ENCODE assay signal across 25 cellular contexts in genomic region chr7:46636022-46636421, GRCh38.
A peak's percentile ranks its signal among the peaks of the same experiment; 100 is the strongest.
DNase-seq lines count a peak whose midpoint lies in the region; ATAC-seq, FAIRE-seq and TF ChIP-seq lines count a peak whose summit lies in the region.
"Had no signal": no experiment of that assay in that cellular context is flagged by ENCODE, and none has a peak within 500 bp of the region (broad histone marks: within the 10 kb centered on the region; RNA-seq: fewer than 3 reads in every experiment).

No MANE protein-coding gene starts in this region.

- peaks cover 8% of the 10 kb centered on the region for H3K27me3 Mint-ChIP-seq in GM23338 (ENCODE audit: insufficient read depth, low read depth, poor library complexity)
- no peaks in the 10 kb centered on the region for H3K27me3 Mint-ChIP-seq in activated T-helper 17 cell treated with anti-CD3 and anti-CD28 coated beads, Interleukin-2, amount 50 U/mL, for 72 hours
- H3K27me3 Mint-ChIP-seq: CD4-positive, alpha-beta T cell had no signal

- no peaks in the 10 kb centered on the region for H3K9me3 Mint-ChIP-seq in GM23338
- peaks cover 9% of the 10 kb centered on the region for H3K9me3 Mint-ChIP-seq in activated T-helper 17 cell treated with anti-CD3 and anti-CD28 coated beads, Interleukin-2, amount 50 U/mL, for 72 hours

- no peak for TF ChIP-seq CTCF in GM23338 (conservative IDR thresholded peaks at IDR 0.05; ENCODE audit: low read depth in 2 of 2)
- TF ChIP-seq CTCF in bronchial epithelial cell (IDR thresholded peaks at IDR 0.05; ENCODE audit: insufficient read depth, low read length, severe bottlenecking): no peak
- no peak for TF ChIP-seq CTCF in smooth muscle cell (IDR thresholded peaks at IDR 0.05; ENCODE audit: borderline replicate concordance, insufficient read depth, poor library complexity, severe bottlenecking)

- H3K27ac ChIP-seq in GM23338 (ENCODE audit: low read depth) (no peak overlapping the region), mesenchymal stem cell (ENCODE audit: low read length, poor library complexity, severe bottlenecking) (no peak overlapping the region), smooth muscle cell (ENCODE audit: low read depth) (no peak overlapping the region)
- H3K27ac ChIP-seq: BLaER1 treated with 17β-estradiol and CSF1 and Interleukin-3, amounts not matched to agents 10 nM and 100 nM had no signal

- 9% methylated on average over 3 of the region's 3 CpGs for WGBS in mesenchymal stem cell
- 63% methylated on average over 3 of the region's 3 CpGs for WGBS in smooth muscle cell (ENCODE audit: low lambda C conversion rate)

- H2AFZ ChIP-seq in GM23338 (0 out of 2 replicates have a peak overlapping the region, but pooled peaks have one; percentile 23), mesenchymal stem cell (ENCODE audit: low read depth, low read length) (no peak overlapping the region), smooth muscle cell (ENCODE audit: low read depth) (peak overlapping the region; percentile 20)

- H4K8ac ChIP-seq in mesenchymal stem cell (ENCODE audit: low read length): peak overlapping the region; percentile 80

- no peak overlapping the region for H4K91ac ChIP-seq in mesenchymal stem cell (ENCODE audit: low read length)

- H3K9me2 ChIP-seq in GM23338 (ENCODE audit: insufficient read depth): peaks cover 16% of the 10 kb centered on the region; the same call in 1 of the 2 replicates

- H3K27me3 ChIP-seq in GM23338 (ENCODE audit: insufficient read depth) (no peaks in the 10 kb centered on the region), bronchial epithelial cell (ENCODE audit: control insufficient read depth, insufficient read depth, low read length) (no peaks in the 10 kb centered on the region), mesenchymal stem cell (ENCODE audit: control insufficient read depth in 1 of 2, insufficient read depth in 1 of 2, low read length in 2 of 2) (no peaks in the 10 kb centered on the region), smooth muscle cell (ENCODE audit: low read depth) (no peaks in the 10 kb centered on the region)
- H3K27me3 ChIP-seq: BE2C; BLaER1 treated with 17β-estradiol and CSF1 and Interleukin-3, amounts not matched to agents 10 nM and 100 nM had no signal

- no peak overlapping the region for H3K4ac ChIP-seq in mesenchymal stem cell (ENCODE audit: low read depth in 1 of 2, low read length in 2 of 2)

- H3K4me3 Mint-ChIP-seq in GM23338: no peak overlapping the region
- H3K4me3 Mint-ChIP-seq in activated T-helper 17 cell treated with anti-CD3 and anti-CD28 coated beads, Interleukin-2, amount 50 U/mL, for 72 hours: no peak overlapping the region
- H3K4me3 Mint-ChIP-seq: CD14-positive monocyte; CD4-positive, alpha-beta T cell; CD8-positive, alpha-beta memory T cell had no signal

- H2BK12ac ChIP-seq in mesenchymal stem cell (ENCODE audit: low read length in 2 of 2): peak overlapping the region; percentile 53 to 91

- H3K4me3 ChIP-seq in GM23338 (no peak overlapping the region), bronchial epithelial cell (ENCODE audit: low read depth, low read length) (no peak overlapping the region), mesenchymal stem cell (ENCODE audit: insufficient read depth in 1 of 2, low read depth in 1 of 2, low read length in 2 of 2) (no peak overlapping the region), smooth muscle cell (no peak overlapping the region)
- H3K4me3 ChIP-seq: A549; BLaER1 treated with 17β-estradiol and CSF1 and Interleukin-3, amounts not matched to agents 10 nM and 100 nM had no signal

- peak overlapping the region; percentile 4 for H2BK15ac ChIP-seq in mesenchymal stem cell (ENCODE audit: low read depth, poor library complexity, severe bottlenecking)

- no peak overlapping the region for H3K9ac ChIP-seq in mesenchymal stem cell (ENCODE audit: low read length)
- no peak overlapping the region for H3K9ac ChIP-seq in smooth muscle cell (ENCODE audit: low read depth)
- H3K9ac ChIP-seq: BLaER1 treated with 17β-estradiol and CSF1 and Interleukin-3, amounts not matched to agents 10 nM and 100 nM had no signal

- H3K4me1 Mint-ChIP-seq in GM23338: no peaks in the 10 kb centered on the region; the same call in 2 of the 3 replicates
- no peaks in the 10 kb centered on the region for H3K4me1 Mint-ChIP-seq in activated T-helper 17 cell treated with anti-CD3 and anti-CD28 coated beads, Interleukin-2, amount 50 U/mL, for 72 hours
- H3K4me1 Mint-ChIP-seq: CD14-positive monocyte; CD8-positive, alpha-beta memory T cell had no signal

- H3K18ac ChIP-seq in mesenchymal stem cell (ENCODE audit: low read depth in 1 of 2, low read length in 2 of 2): peak overlapping the region; percentile 37 to 55

- peak overlapping the region; percentile 50 for H2BK120ac ChIP-seq in mesenchymal stem cell (ENCODE audit: low read depth, low read length)

- no peaks in the 10 kb centered on the region for H3K36me3 Mint-ChIP-seq in GM23338 (ENCODE audit: low read depth)
- no peaks in the 10 kb centered on the region for H3K36me3 Mint-ChIP-seq in activated T-helper 17 cell treated with anti-CD3 and anti-CD28 coated beads, Interleukin-2, amount 50 U/mL, for 72 hours (ENCODE audit: low read depth)
- H3K36me3 Mint-ChIP-seq: CD14-positive monocyte; CD8-positive, alpha-beta memory T cell had no signal

- DNase-seq in GM23338 (ENCODE audit: low spot score) (no peak), bronchial epithelial cell (ENCODE audit: low read depth) (no peak), mesenchymal stem cell (no peak), smooth muscle cell (lab: John Stamatoyannopoulos, UW; ENCODE audit: unreplicated experiment) (no peak)
- no peak for DNase-seq in activated CD8-positive, alpha-beta memory T cell treated with anti-CD3 and anti-CD28 coated beads for 24 hours
- DNase-seq: 8988T; ACHN; AML-193; BE2C; CD4-positive, alpha-beta T cell; CD8-positive, alpha-beta memory T cell; DMS 273 treated with DMSO at 0.1 percent for 48 hours; DMS79; EL; GDM1; GOT3; H7; HCEC 1CT had no signal

- H2AK5ac ChIP-seq in mesenchymal stem cell (ENCODE audit: low read length, severe bottlenecking): no peak overlapping the region

- H3K4me2 ChIP-seq in GM23338 (no peak overlapping the region), mesenchymal stem cell (ENCODE audit: low read length, poor library complexity, severe bottlenecking) (no peak overlapping the region), smooth muscle cell (no peak overlapping the region)
- H3K4me2 ChIP-seq: A549; BLaER1 treated with 17β-estradiol and CSF1 and Interleukin-3, amounts not matched to agents 10 nM and 100 nM had no signal

- H4K20me1 ChIP-seq in GM23338 (replicated peaks; ENCODE audit: insufficient read depth): no peaks in the 10 kb centered on the region
- H4K20me1 ChIP-seq in smooth muscle cell (ENCODE audit: low read depth): no peaks in the 10 kb centered on the region
- H4K20me1 ChIP-seq: BLaER1 treated with 17β-estradiol and CSF1 and Interleukin-3, amounts not matched to agents 10 nM and 100 nM had no signal

- no peak overlapping the region for H2BK5ac ChIP-seq in mesenchymal stem cell (ENCODE audit: low read depth, low read length, poor library complexity, severe bottlenecking)

- FAIRE-seq in bronchial epithelial cell (lab: Jason Lieb, UNC): peak; percentile 40
- FAIRE-seq: A549, D721Med, GM18507 had no signal

- no peaks in the 10 kb centered on the region for H3K9me3 ChIP-seq in mesenchymal stem cell (ENCODE audit: control insufficient read depth, low read length)
- H3K9me3 ChIP-seq in smooth muscle cell (replicated peaks; ENCODE audit: low read depth): no peaks in the 10 kb centered on the region
- H3K9me3 ChIP-seq: A549, BE2C had no signal

- H3K14ac ChIP-seq in mesenchymal stem cell (ENCODE audit: low read length in 2 of 2): no peak overlapping the region

- H3K79me1 ChIP-seq in mesenchymal stem cell (replicated peaks; ENCODE audit: low read length, poor library complexity, severe bottlenecking): no peaks in the 10 kb centered on the region

- H3K4me1 ChIP-seq in GM23338 (ENCODE audit: insufficient read depth): no peaks in the 10 kb centered on the region
- H3K4me1 ChIP-seq in mesenchymal stem cell (ENCODE audit: control insufficient read depth, insufficient read depth, low read depth, low read length): peaks cover 2% of the 10 kb centered on the region
- no peaks in the 10 kb centered on the region for H3K4me1 ChIP-seq in smooth muscle cell (ENCODE audit: low read depth)
- H3K4me1 ChIP-seq: BLaER1 treated with 17β-estradiol and CSF1 and Interleukin-3, amounts not matched to agents 10 nM and 100 nM had no signal

- H3K36me3 ChIP-seq in GM23338 (ENCODE audit: insufficient read depth) (no peaks in the 10 kb centered on the region), bronchial epithelial cell (ENCODE audit: control insufficient read depth, insufficient read depth, low read length) (no peaks in the 10 kb centered on the region), mesenchymal stem cell (ENCODE audit: control insufficient read depth in 1 of 2, insufficient read depth in 2 of 2, low read depth in 1 of 2, low read length in 2 of 2) (no peaks in the 10 kb centered on the region), smooth muscle cell (ENCODE audit: low read depth) (no peaks in the 10 kb centered on the region)
- H3K36me3 ChIP-seq: BE2C; BLaER1 treated with 17β-estradiol and CSF1 and Interleukin-3, amounts not matched to agents 10 nM and 100 nM had no signal

- no peak overlapping the region for H3K23ac ChIP-seq in mesenchymal stem cell (ENCODE audit: low read length in 2 of 2)

- ATAC-seq in GM23338: no peak
- no peak for ATAC-seq in activated T-helper 17 cell treated with anti-CD3 and anti-CD28 coated beads, Interleukin-2, amount 50 U/mL, for 72 hours (replicated peaks)
- no peak for ATAC-seq in GM18498 (IDR thresholded peaks at IDR 0.05; ENCODE audit: unreplicated experiment)
- ATAC-seq: A549 had no signal

- no peaks in the 10 kb centered on the region for H3K79me2 ChIP-seq in GM23338 (replicated peaks; ENCODE audit: insufficient read depth)
- no peaks in the 10 kb centered on the region for H3K79me2 ChIP-seq in smooth muscle cell (ENCODE audit: low read depth)

- no peaks in the 10 kb centered on the region for H3F3A ChIP-seq in GM23338 (replicated peaks; ENCODE audit: low read depth)
- no peaks in the 10 kb centered on the region for H3F3A ChIP-seq in smooth muscle cell (ENCODE audit: low read depth)

- H3K27ac Mint-ChIP-seq in GM23338: no peak overlapping the region; the same call in 1 of the 2 replicates
- H3K27ac Mint-ChIP-seq in activated T-helper 17 cell treated with anti-CD3 and anti-CD28 coated beads, Interleukin-2, amount 50 U/mL, for 72 hours: no peak overlapping the region
- H3K27ac Mint-ChIP-seq: CD14-positive monocyte; CD4-positive, alpha-beta T cell; CD8-positive, alpha-beta memory T cell had no signal
